In genomic region chr22:37521236-37521739, GRCh38 we compare ENCODE assay signal across 2 cellular contexts.
TF ChIP-seq lines count a peak whose summit lies in the region.

No MANE protein-coding gene starts in this region.

TF ChIP-seq in HEK293, 187 proteins besides CTCF, POLR2A, EP300 and RAD21:
- peak; percentile 74 for TF ChIP-seq ZFHX2 (tag by site-specific recombination; conservative IDR thresholded peaks at IDR 0.05)
- no peak for TF ChIP-seq PBX3 (CRISPR knock-in tag; IDR thresholded peaks at IDR 0.05)
- TF ChIP-seq KLF1 (tag by site-specific recombination; IDR thresholded peaks at IDR 0.05): 0 out of 2 replicates have a peak, but pooled peaks have one; percentile 21
- TF ChIP-seq EGR2 (tag by site-specific recombination; IDR thresholded peaks at IDR 0.05; ENCODE audit: low read depth): peak; percentile 34; the same call in 1 of the 2 replicates

TF ChIP-seq in endothelial cell of umbilical vein, 7 proteins besides CTCF, POLR2A, EP300 and RAD21:
- TF ChIP-seq GATA2 (IDR thresholded peaks at IDR 0.05; ENCODE audit: insufficient read depth, insufficient read length, low read depth, low read length) (no peak), JUN (IDR thresholded peaks at IDR 0.05; ENCODE audit: borderline replicate concordance, insufficient read depth, insufficient read length, low read depth) (no peak), MYC (IDR thresholded peaks at IDR 0.05; ENCODE audit: low read depth, low read length) (no peak), MAX (IDR thresholded peaks at IDR 0.05; ENCODE audit: insufficient read depth, insufficient read length) (no peak), EZH2 (IDR thresholded peaks at IDR 0.05; ENCODE audit: borderline replicate concordance, low read depth, low read length, severe bottlenecking) (no peak), POLR2AphosphoS5 (IDR thresholded peaks at IDR 0.05; ENCODE audit: insufficient read depth, low read depth, low read length) (no peak), FOS (IDR thresholded peaks at IDR 0.05; ENCODE audit: borderline replicate concordance, insufficient read depth, low read length) (no peak)
